29 cellular contexts compared by ENCODE assay signal in genomic region chr11:134200688-134201087, GRCh38.
"Had no signal": no experiment of that assay in that cellular context is flagged by ENCODE, and none has a peak within 500 bp of the region (broad histone marks: within the 10 kb centered on the region; RNA-seq: fewer than 3 reads in every experiment).

No MANE protein-coding gene starts in this region.

- H3K4me3 Mint-ChIP-seq: activated B cell treated with CpG ODN at 0.5 μM for 24 hours; activated CD4-positive, alpha-beta memory T cell treated with anti-CD3 and anti-CD28 coated beads, Interleukin-2, amount 10 ng/mL, durations not matched to agents 7 days and 5 days; activated CD4-positive, alpha-beta T cell treated with anti-CD3 and anti-CD28 coated beads, Interleukin-2, amount 10 ng/mL, durations not matched to agents 24 days and 14 days; activated naive CD4-positive, alpha-beta T cell treated with anti-CD3 and anti-CD28 coated beads, Interleukin-2, amount 50 U/mL, for 24 hours; activated naive CD8-positive, alpha-beta T cell treated with anti-CD3 and anti-CD28 coated beads for 36 hours; activated naive CD8-positive, alpha-beta T cell treated with anti-CD3 and anti-CD28 coated beads, Interleukin-2, amount 50 U/mL, for 24 hours; activated T-cell treated with anti-CD3 and anti-CD28 coated beads, Interleukin-2, amount 50 U/mL, for 24 hours; activated T-cell treated with anti-CD3 and anti-CD28 coated beads, Interleukin-2, amount 50 U/mL, for 72 hours; T-helper 17 cell; T-helper 2 cell treated with Interferon-gamma antibody and Interleukin-4, amounts not matched to agents 5 μg/mL and 100 μg/mL, for 36 hours had no signal

- H3K27ac Mint-ChIP-seq: activated B cell treated with CpG ODN at 0.5 μM for 24 hours; activated CD4-positive, alpha-beta memory T cell treated with anti-CD3 and anti-CD28 coated beads, Interleukin-2, amount 10 ng/mL, durations not matched to agents 7 days and 5 days; activated CD4-positive, alpha-beta T cell treated with anti-CD3 and anti-CD28 coated beads, Interleukin-2, amount 10 ng/mL, durations not matched to agents 24 days and 14 days; activated naive CD8-positive, alpha-beta T cell treated with anti-CD3 and anti-CD28 coated beads for 36 hours; activated naive CD8-positive, alpha-beta T cell treated with anti-CD3 and anti-CD28 coated beads, Interleukin-2, amount 50 U/mL, for 24 hours; activated T-cell treated with anti-CD3 and anti-CD28 coated beads, Interleukin-2, amount 50 U/mL, for 24 hours; activated T-cell treated with anti-CD3 and anti-CD28 coated beads, Interleukin-2, amount 50 U/mL, for 72 hours; T-helper 17 cell; T-helper 2 cell treated with Interferon-gamma antibody and Interleukin-4, amounts not matched to agents 5 μg/mL and 100 μg/mL, for 36 hours had no signal

- H3K27ac ChIP-seq: adrenal gland, body of pancreas, epithelial cell of prostate, esophagus squamous epithelium, WERI-Rb-1 had no signal

- H3K27me3 Mint-ChIP-seq: activated B cell treated with CpG ODN at 0.5 μM for 24 hours; activated CD4-positive, alpha-beta memory T cell treated with anti-CD3 and anti-CD28 coated beads, Interleukin-2, amount 10 ng/mL, durations not matched to agents 7 days and 5 days; activated CD4-positive, alpha-beta T cell treated with anti-CD3 and anti-CD28 coated beads, Interleukin-2, amount 10 ng/mL, durations not matched to agents 24 days and 14 days; activated naive CD4-positive, alpha-beta T cell treated with anti-CD3 and anti-CD28 coated beads, Interleukin-2, amount 50 U/mL, for 24 hours; activated naive CD8-positive, alpha-beta T cell treated with anti-CD3 and anti-CD28 coated beads for 36 hours; activated naive CD8-positive, alpha-beta T cell treated with anti-CD3 and anti-CD28 coated beads, Interleukin-2, amount 50 U/mL, for 24 hours; activated T-cell treated with anti-CD3 and anti-CD28 coated beads, Interleukin-2, amount 50 U/mL, for 24 hours; T-helper 17 cell had no signal

- H3K27me3 ChIP-seq: adrenal gland, body of pancreas, esophagus squamous epithelium had no signal

- DNase-seq: activated B cell treated with CpG ODN at 0.5 μM for 24 hours; activated CD4-positive, alpha-beta memory T cell treated with anti-CD3 and anti-CD28 coated beads, Interleukin-2, amount 10 ng/mL, durations not matched to agents 7 days and 5 days; activated CD4-positive, alpha-beta T cell treated with anti-CD3 and anti-CD28 coated beads, Interleukin-2, amount 10 ng/mL, durations not matched to agents 24 days and 14 days; activated CD8-positive, alpha-beta memory T cell treated with anti-CD3 and anti-CD28 coated beads, Interleukin-2, amount 50 U/mL, for 48 hours; activated effector memory CD4-positive, alpha-beta T cell treated with Interleukin-2 at 50 U/mL for 16 hours; activated gamma-delta T cell treated with Interleukin-2 at 50 U/mL for 16 hours; activated naive CD4-positive, alpha-beta T cell treated with Interleukin-2 at 50 U/mL for 16 hours; activated naive CD8-positive, alpha-beta T cell treated with anti-CD3 and anti-CD28 coated beads for 36 hours; activated naive CD8-positive, alpha-beta T cell treated with anti-CD3 and anti-CD28 coated beads, Interleukin-2, amount 50 U/mL, for 24 hours; activated T-cell treated with anti-CD3 and anti-CD28 coated beads for 4 hours; activated T-cell treated with anti-CD3 and anti-CD28 coated beads, Interleukin-2, amount 50 U/mL, for 24 hours; activated T-cell treated with anti-CD3 and anti-CD28 coated beads, Interleukin-2, amount 50 U/mL, for 72 hours; adrenal gland; amygdala; aorta; body of pancreas; caudate nucleus; effector CD8-positive, alpha-beta T cell; esophagus squamous epithelium; foreskin fibroblast; head of caudate nucleus; T-helper 1 cell; T-helper 17 cell; T1000; WERI-Rb-1 had no signal

- H3K4me1 Mint-ChIP-seq: activated B cell treated with CpG ODN at 0.5 μM for 24 hours; activated naive CD4-positive, alpha-beta T cell treated with anti-CD3 and anti-CD28 coated beads, Interleukin-2, amount 50 U/mL, for 24 hours; activated naive CD8-positive, alpha-beta T cell treated with anti-CD3 and anti-CD28 coated beads for 36 hours; activated naive CD8-positive, alpha-beta T cell treated with anti-CD3 and anti-CD28 coated beads, Interleukin-2, amount 50 U/mL, for 24 hours had no signal

- H3K9me3 Mint-ChIP-seq: activated B cell treated with CpG ODN at 0.5 μM for 24 hours; activated CD4-positive, alpha-beta memory T cell treated with anti-CD3 and anti-CD28 coated beads, Interleukin-2, amount 10 ng/mL, durations not matched to agents 7 days and 5 days; activated CD4-positive, alpha-beta T cell treated with anti-CD3 and anti-CD28 coated beads, Interleukin-2, amount 10 ng/mL, durations not matched to agents 24 days and 14 days; activated naive CD4-positive, alpha-beta T cell treated with anti-CD3 and anti-CD28 coated beads, Interleukin-2, amount 50 U/mL, for 24 hours; activated naive CD8-positive, alpha-beta T cell treated with anti-CD3 and anti-CD28 coated beads for 36 hours; activated naive CD8-positive, alpha-beta T cell treated with anti-CD3 and anti-CD28 coated beads, Interleukin-2, amount 50 U/mL, for 24 hours; activated T-cell treated with anti-CD3 and anti-CD28 coated beads, Interleukin-2, amount 50 U/mL, for 24 hours; activated T-cell treated with anti-CD3 and anti-CD28 coated beads, Interleukin-2, amount 50 U/mL, for 72 hours; T-helper 2 cell treated with Interferon-gamma antibody and Interleukin-4, amounts not matched to agents 5 μg/mL and 100 μg/mL, for 36 hours had no signal

- H3K9me3 ChIP-seq: adrenal gland, body of pancreas, esophagus squamous epithelium had no signal

- H3K4me1 ChIP-seq: adrenal gland, body of pancreas had no signal

- ATAC-seq: activated CD4-positive, CD25-positive, alpha-beta regulatory T cell treated with anti-CD3 and anti-CD28 coated beads, Interleukin-2, amount 50 U/mL, for 24 hours; activated naive CD8-positive, alpha-beta T cell treated with anti-CD3 and anti-CD28 coated beads, Interleukin-2, amount 50 U/mL, for 24 hours; activated T-cell treated with anti-CD3 and anti-CD28 coated beads, Interleukin-2, amount 50 U/mL, for 72 hours; body of pancreas; T-helper 17 cell had no signal

- H3K4me3 ChIP-seq: adrenal gland, body of pancreas, esophagus squamous epithelium had no signal
